In the genomic region with DNA sequence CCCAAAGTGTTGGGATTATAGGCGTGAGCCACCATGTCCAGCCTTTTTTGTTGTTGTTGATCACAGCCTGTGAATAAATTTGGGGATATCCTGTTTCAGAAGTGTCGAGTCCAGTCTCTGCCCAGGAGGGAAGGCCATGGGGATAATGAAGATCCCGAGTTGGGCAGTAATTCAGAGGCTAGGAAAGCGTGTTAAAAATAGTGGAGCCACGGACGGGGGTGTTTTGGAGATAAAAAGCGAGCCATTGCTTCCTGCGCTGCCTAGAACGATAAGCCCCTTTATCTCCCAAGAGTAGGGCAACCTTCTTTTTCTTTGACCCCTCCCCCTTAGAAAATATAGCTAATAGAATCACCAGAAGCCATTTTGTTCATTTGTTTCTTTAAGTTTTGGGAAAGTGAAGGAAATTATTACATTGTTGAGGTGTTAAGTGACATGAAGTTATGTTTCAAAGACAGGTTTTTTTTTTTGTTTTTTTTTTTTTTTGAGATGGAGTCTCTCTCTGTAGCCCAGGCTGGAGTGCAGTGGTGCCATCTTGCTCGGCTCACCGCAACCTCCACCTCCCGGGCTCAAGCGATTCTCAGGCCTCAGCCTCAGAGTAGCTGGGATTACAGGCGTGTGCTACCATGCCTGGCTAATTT, we compare ENCODE assay signal across 1 cellular context.
TF ChIP-seq lines count a peak whose summit lies in the region.

No MANE protein-coding gene starts in this region.

TF ChIP-seq in K562, 482 proteins besides CTCF, POLR2A, EP300 and RAD21 (continues in another document):
- TF ChIP-seq FOXM1 (IDR thresholded peaks at IDR 0.05; ENCODE audit: low read depth) (peak; percentile 82), FOXM1 (CRISPR knock-in tag; IDR thresholded peaks at IDR 0.05; ENCODE audit: low read depth) (no peak), MCM5 (IDR thresholded peaks at IDR 0.05; ENCODE audit: low read depth) (no peak), SNIP1 (IDR thresholded peaks at IDR 0.05; ENCODE audit: low read depth) (no peak), SMARCE1 (IDR thresholded peaks at IDR 0.05) (peak; percentile 87), ZNF766 (CRISPR knock-in tag; conservative IDR thresholded peaks at IDR 0.05) (peak; percentile 81), RBM22 (IDR thresholded peaks at IDR 0.05; ENCODE audit: low read depth, low read length, poor library complexity, severe bottlenecking) (no peak), RB1 (IDR thresholded peaks at IDR 0.05; ENCODE audit: low read depth) (no peak), RHOXF2B (CRISPR knock-in tag; conservative IDR thresholded peaks at IDR 0.05) (no peak), TFAP4 (CRISPR knock-in tag; IDR thresholded peaks at IDR 0.05; ENCODE audit: borderline replicate concordance) (no peak), ZNF764 (CRISPR knock-in tag; IDR thresholded peaks at IDR 0.05; ENCODE audit: low read depth) (no peak), POLR3G (IDR thresholded peaks at IDR 0.05; ENCODE audit: extremely low read depth, insufficient read length, insufficient replicate concordance) (no peak), XRCC5 (IDR thresholded peaks at IDR 0.05; ENCODE audit: low read depth, low read length) (no peak), LEF1 (IDR thresholded peaks at IDR 0.05) (peak; percentile 91; the same call in 1 of the 2 replicates), CREB1 (IDR thresholded peaks at IDR 0.05) (peak; percentile 22; the same call in 1 of the 2 replicates), CREB1 (CRISPR knock-in tag; IDR thresholded peaks at IDR 0.05) (no peak), PRDM10 (IDR thresholded peaks at IDR 0.05; ENCODE audit: partially characterized antibody) (peak; percentile 74), IRF1 (CRISPR knock-in tag; IDR thresholded peaks at IDR 0.05; ENCODE audit: borderline replicate concordance) (no peak), HLTF (IDR thresholded peaks at IDR 0.05) (peak; percentile 9; the same call in 1 of the 2 replicates), GATAD2A (IDR thresholded peaks at IDR 0.05) (peak; percentile 77), TCF3 (CRISPR knock-in tag; IDR thresholded peaks at IDR 0.05) (peak; percentile 88), HNRNPLL (IDR thresholded peaks at IDR 0.05; ENCODE audit: low read depth, low read length, poor library complexity, severe bottlenecking) (no peak), RNF2 (IDR thresholded peaks at IDR 0.05) (peak; percentile 76; the same call in 1 of the 2 replicates), HES1 (IDR thresholded peaks at IDR 0.05; ENCODE audit: low read depth) (no peak), RREB1 (CRISPR knock-in tag; IDR thresholded peaks at IDR 0.05) (no peak), ZNF239 (CRISPR knock-in tag; IDR thresholded peaks at IDR 0.05) (peak; percentile 27; the same call in 1 of the 2 replicates), MYBL2 (IDR thresholded peaks at IDR 0.05; ENCODE audit: low read depth) (no peak), MYBL2 (CRISPR knock-in tag; IDR thresholded peaks at IDR 0.05; ENCODE audit: borderline replicate concordance) (no peak), ZNF133 (CRISPR knock-in tag; IDR thresholded peaks at IDR 0.05) (no peak), NCOR1 (IDR thresholded peaks at IDR 0.05) (peak; percentile 92), CBFA2T3 (IDR thresholded peaks at IDR 0.05) (peak; percentile 95), PCBP2 (IDR thresholded peaks at IDR 0.05; ENCODE audit: low read depth, low read length, poor library complexity, severe bottlenecking) (no peak), NFE2L1 (tag; IDR thresholded peaks at IDR 0.05; ENCODE audit: borderline replicate concordance, low read depth) (no peak), MTA1 (IDR thresholded peaks at IDR 0.05; ENCODE audit: borderline replicate concordance) (no peak), ZNF778 (CRISPR knock-in tag; IDR thresholded peaks at IDR 0.05) (no peak), ETV6 (IDR thresholded peaks at IDR 0.05; ENCODE audit: borderline replicate concordance in 1 of 2, low read depth in 2 of 2, low read length in 1 of 2) (no peak), ETV6 (CRISPR knock-in tag; IDR thresholded peaks at IDR 0.05; ENCODE audit: borderline replicate concordance) (no peak), NR4A1 (CRISPR knock-in tag; IDR thresholded peaks at IDR 0.05) (no peak), NR4A1 (tag; IDR thresholded peaks at IDR 0.05) (peak; percentile 89), FOXK2 (conservative IDR thresholded peaks at IDR 0.05 in 1 of 2, IDR thresholded peaks at IDR 0.05 in 1 of 2; ENCODE audit: low read depth in 2 of 2) (0 out of 4 replicates have a peak, but pooled peaks of 1 of the 2 experiments have one; percentile 32), ATF1 (CRISPR knock-in tag; IDR thresholded peaks at IDR 0.05) (no peak), ATF1 (tag; IDR thresholded peaks at IDR 0.05) (peak; percentile 40)
- TF ChIP-seq, protein P1, sequence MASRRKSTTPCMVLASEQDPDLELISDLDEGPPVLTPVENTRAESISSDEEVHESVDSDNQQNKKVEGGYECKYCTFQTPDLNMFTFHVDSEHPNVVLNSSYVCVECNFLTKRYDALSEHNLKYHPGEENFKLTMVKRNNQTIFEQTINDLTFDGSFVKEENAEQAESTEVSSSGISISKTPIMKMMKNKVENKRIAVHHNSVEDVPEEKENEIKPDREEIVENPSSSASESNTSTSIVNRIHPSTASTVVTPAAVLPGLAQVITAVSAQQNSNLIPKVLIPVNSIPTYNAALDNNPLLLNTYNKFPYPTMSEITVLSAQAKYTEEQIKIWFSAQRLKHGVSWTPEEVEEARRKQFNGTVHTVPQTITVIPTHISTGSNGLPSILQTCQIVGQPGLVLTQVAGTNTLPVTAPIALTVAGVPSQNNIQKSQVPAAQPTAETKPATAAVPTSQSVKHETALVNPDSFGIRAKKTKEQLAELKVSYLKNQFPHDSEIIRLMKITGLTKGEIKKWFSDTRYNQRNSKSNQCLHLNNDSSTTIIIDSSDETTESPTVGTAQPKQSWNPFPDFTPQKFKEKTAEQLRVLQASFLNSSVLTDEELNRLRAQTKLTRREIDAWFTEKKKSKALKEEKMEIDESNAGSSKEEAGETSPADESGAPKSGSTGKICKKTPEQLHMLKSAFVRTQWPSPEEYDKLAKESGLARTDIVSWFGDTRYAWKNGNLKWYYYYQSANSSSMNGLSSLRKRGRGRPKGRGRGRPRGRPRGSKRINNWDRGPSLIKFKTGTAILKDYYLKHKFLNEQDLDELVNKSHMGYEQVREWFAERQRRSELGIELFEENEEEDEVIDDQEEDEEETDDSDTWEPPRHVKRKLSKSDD (conservative IDR thresholded peaks at IDR 0.05; ENCODE audit: low read length) = no peak
- TF ChIP-seq, protein P2, sequence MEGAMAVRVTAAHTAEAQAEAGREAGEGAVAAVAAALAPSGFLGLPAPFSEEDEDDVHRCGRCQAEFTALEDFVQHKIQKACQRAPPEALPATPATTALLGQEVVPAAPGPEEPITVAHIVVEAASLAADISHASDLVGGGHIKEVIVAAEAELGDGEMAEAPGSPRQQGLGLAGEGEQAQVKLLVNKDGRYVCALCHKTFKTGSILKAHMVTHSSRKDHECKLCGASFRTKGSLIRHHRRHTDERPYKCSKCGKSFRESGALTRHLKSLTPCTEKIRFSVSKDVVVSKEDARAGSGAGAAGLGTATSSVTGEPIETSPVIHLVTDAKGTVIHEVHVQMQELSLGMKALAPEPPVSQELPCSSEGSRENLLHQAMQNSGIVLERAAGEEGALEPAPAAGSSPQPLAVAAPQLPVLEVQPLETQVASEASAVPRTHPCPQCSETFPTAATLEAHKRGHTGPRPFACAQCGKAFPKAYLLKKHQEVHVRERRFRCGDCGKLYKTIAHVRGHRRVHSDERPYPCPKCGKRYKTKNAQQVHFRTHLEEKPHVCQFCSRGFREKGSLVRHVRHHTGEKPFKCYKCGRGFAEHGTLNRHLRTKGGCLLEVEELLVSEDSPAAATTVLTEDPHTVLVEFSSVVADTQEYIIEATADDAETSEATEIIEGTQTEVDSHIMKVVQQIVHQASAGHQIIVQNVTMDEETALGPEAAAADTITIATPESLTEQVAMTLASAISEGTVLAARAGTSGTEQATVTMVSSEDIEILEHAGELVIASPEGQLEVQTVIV (CRISPR knock-in tag; IDR thresholded peaks at IDR 0.05; ENCODE audit: borderline replicate concordance) = no peak
